Comparison of ENCODE assay signal across 27 cellular contexts in genomic region chr1:116904791-116905320, GRCh38.
"Had no signal": no experiment of that assay in that cellular context is flagged by ENCODE, and none has a peak within 500 bp of the region (broad histone marks: within the 10 kb centered on the region; RNA-seq: fewer than 3 reads in every experiment).

No MANE protein-coding gene starts in this region.

- ATAC-seq: effector memory CD8-positive, alpha-beta T cell; esophagus mucosa; left ventricle myocardium superior; sciatic nerve; stimulated activated effector memory CD8-positive, alpha-beta T cell treated with anti-CD3 and anti-CD28 coated beads, Interleukin-12 subunit alpha, Interleukin-12 subunit beta, amount 100 ng/mL, for 72 hours; stimulated activated naive CD8-positive, alpha-beta T cell treated with anti-CD3 and anti-CD28 coated beads, Interleukin-15, amount 100 ng/mL, for 72 hours; T-helper 17 cell had no signal

- H3K9me3 ChIP-seq: neutrophil had no signal

- H3K27ac ChIP-seq: brain microvascular endothelial cell, neutrophil, skin epidermis had no signal

- H3K36me3 ChIP-seq: brain microvascular endothelial cell, neutrophil had no signal

- DNase-seq: activated CD4-positive, alpha-beta memory T cell treated with anti-CD3 and anti-CD28 coated beads for 36 hours; activated CD4-positive, alpha-beta T cell treated with anti-CD3 and anti-CD28 coated beads, Interleukin-2, amount 10 ng/mL, durations not matched to agents 24 days and 14 days; activated CD4-positive, CD25-positive, alpha-beta regulatory T cell treated with anti-CD3 and anti-CD28 coated beads, Interleukin-2, amount 50 U/mL, for 72 hours; activated CD8-positive, alpha-beta memory T cell treated with anti-CD3 and anti-CD28 coated beads, Interleukin-2, amount 50 U/mL, for 4 hours; activated effector memory CD4-positive, alpha-beta T cell treated with anti-CD3 and anti-CD28 coated beads, Interleukin-2, amount 50 U/mL, for 16 hours; activated naive CD4-positive, alpha-beta T cell treated with anti-CD3 and anti-CD28 coated beads for 36 hours; activated naive CD8-positive, alpha-beta T cell treated with anti-CD3 and anti-CD28 coated beads, Interleukin-2, amount 10 ng/mL, durations not matched to agents 7 days and 5 days; activated T-cell treated with anti-CD3 and anti-CD28 coated beads, Interleukin-2, amount 50 U/mL, for 1 hour; amniotic stem cell; brain microvascular endothelial cell; caudate nucleus; cortex of kidney; effector memory CD8-positive, alpha-beta T cell; islet precursor cell; left cardiac atrium; left ventricle myocardium superior; nephron progenitor cell; stimulated activated CD4-positive, alpha-beta T cell treated with anti-CD3 and anti-CD28 coated beads, Interleukin-4, amount 100 ng/mL, for 24 hours; stimulated activated naive CD8-positive, alpha-beta T cell treated with anti-CD3 and anti-CD28 coated beads, Interleukin-15, amount 100 ng/mL, for 72 hours; substantia nigra; T-helper 17 cell; T1000 had no signal

- H3K4me3 ChIP-seq: skin epidermis had no signal
